Comparison of ENCODE assay signal across 8 cellular contexts in genomic region chr9:121599186-121599871, GRCh38. TPM values are rescaled to one million over a fixed set of nuclear protein-coding genes. Genes with fewer than 3 reads are reported as not detected.
A peak's percentile ranks its signal among the peaks of the same experiment; 100 is the strongest.
DNase-seq lines count a peak whose midpoint lies in the region; ATAC-seq and TF ChIP-seq lines count a peak whose summit lies in the region.

No MANE protein-coding gene starts in this region.

- no peak for TF ChIP-seq RAD21 in IMR-90 (IDR thresholded peaks at IDR 0.05; ENCODE audit: low read length)

- 0 out of 2 replicates have a peak overlapping the region, but pooled peaks have one; percentile 39 for H3K14ac ChIP-seq in IMR-90 (replicated peaks; ENCODE audit: low read depth, low read length)

- H3K4me1 ChIP-seq in IMR-90 (ENCODE audit: control insufficient read depth, insufficient read depth, low read length) (peaks cover 26% of the 10 kb centered on the region), uterus (no peaks in the 10 kb centered on the region)

- peak overlapping the region; percentile 58 for H2AK5ac ChIP-seq in IMR-90 (ENCODE audit: low read depth, low read length)

- no peak overlapping the region for H4K91ac ChIP-seq in IMR-90 (ENCODE audit: insufficient read depth, low read depth, low read length)

- BruUV-seq in IMR-90 (replicated peaks; lab: Mats Ljungman, UMichigan), result no TSS peak

- ATAC-seq in IMR-90 (ENCODE audit: low read depth), result peak; percentile 76
- no peak for ATAC-seq in HG02870 (IDR thresholded peaks at IDR 0.05; ENCODE audit: unreplicated experiment)

- no peak for TF ChIP-seq POLR2A in IMR-90 (IDR thresholded peaks at IDR 0.05; ENCODE audit: low read depth, low read length)
- peak in 1 of 2 donors; percentile 79 for TF ChIP-seq POLR2A in uterus (IDR thresholded peaks at IDR 0.05)

- DNase-seq in AG04450 (ENCODE audit: low read depth, low spot score) (no peak), IMR-90 (peak; percentile 26), ecto neural progenitor cell (ENCODE audit: low spot score) (peak; percentile 89), medulla oblongata (ENCODE audit: extremely low spot score) (peak; percentile 41), uterus (peak; percentile 80 to 85), OCI-M2 (lab: John Stamatoyannopoulos, UW; ENCODE audit: unreplicated experiment) (no peak)
- DNase-seq in stimulated activated CD8-positive, alpha-beta memory T cell treated with anti-CD3 and anti-CD28 coated beads, Interleukin-4, amount 100 ng/mL, for 48 hours, result no peak

- H3K9ac ChIP-seq in IMR-90 (ENCODE audit: low read depth, low read length), result peak overlapping the region; percentile 19

- H4K20me1 ChIP-seq in IMR-90 (ENCODE audit: insufficient read depth, low read length), result peaks cover 20% of the 10 kb centered on the region; the same call in 1 of the 2 replicates

- H3K4ac ChIP-seq in IMR-90 (ENCODE audit: low read depth, low read length), result peak overlapping the region; percentile 13; the same call in 1 of the 2 replicates

- POLR2A ChIA-PET in AG04450 (lab: Yijun Ruan, JAX), result interaction anchor here (1.6 to 2.5 kb wide), 2 partner anchors 32 to 42 kb away, joined by 4 to 9 read pairs; no protein-coding TSS in a partner anchor
- POLR2A ChIA-PET in IMR-90 (lab: Charles Lee; ENCODE audit: unreplicated experiment), result no interaction called here

- H3K27me3 ChIP-seq in AG04450 (ENCODE audit: control insufficient read depth, insufficient read depth, low read length) (peaks cover 10% of the 10 kb centered on the region), IMR-90 (ENCODE audit: control insufficient read depth, insufficient read depth, low read length) (peaks cover 3% of the 10 kb centered on the region; the same call in 1 of the 2 replicates), uterus (no peaks in the 10 kb centered on the region)

- H3K27ac ChIP-seq in AG04450 (ENCODE audit: low read depth, low read length) (peak overlapping the region; percentile 31), IMR-90 (ENCODE audit: insufficient read depth, low read length) (no peak overlapping the region; the same call in 1 of the 2 replicates), uterus (peak overlapping the region; percentile 85 to 94)

- 3% methylated on average over 39 of the region's 80 CpGs; no CpG with 5 or more reads in 1 of the 2 experiments for WGBS in IMR-90 (ENCODE audit: extremely low coverage in 2 of 2, insufficient read length in 1 of 2), 2 experiments

- H3K36me3 ChIP-seq in IMR-90 (ENCODE audit: control insufficient read depth, insufficient read depth, low read length) (no peaks in the 10 kb centered on the region), uterus (no peaks in the 10 kb centered on the region)

- no peak overlapping the region for H4K5ac ChIP-seq in IMR-90 (ENCODE audit: low read depth, low read length)

- peaks cover 4 to 11% of the 10 kb centered on the region in 2 experiments; a peak in 3 of 4 replicates for H3K79me1 ChIP-seq in IMR-90 (ENCODE audit: low read depth in 1 of 2, low read length in 2 of 2)

- H2BK15ac ChIP-seq in IMR-90 (ENCODE audit: low read depth, low read length), result 0 out of 3 replicates have a peak overlapping the region, but pooled peaks have one; percentile 37

- CTCF ChIA-PET in AG04450 (lab: Charles Lee), result interaction anchor here (0.9 to 1.8 kb wide), 6 partner anchors 32 to 391 kb away, joined by 4 to 6 read pairs (median 5); no protein-coding TSS in a partner anchor
- CTCF ChIA-PET in IMR-90 (lab: Yijun Ruan, JAX), result interaction anchor here (1.0 to 2.6 kb wide), 2 partner anchors 10 to 32 kb away, joined by 3 to 9 read pairs; no protein-coding TSS in a partner anchor

- H2BK120ac ChIP-seq in IMR-90 (ENCODE audit: low read depth, low read length), result peak overlapping the region; percentile 73

- no peaks in the 10 kb centered on the region; the same call in 1 of the 2 replicates for H3K9me3 ChIP-seq in AG04450 (ENCODE audit: control insufficient read depth, insufficient read depth, low read length)
- no peaks in the 10 kb centered on the region for H3K9me3 ChIP-seq in IMR-90 (ENCODE audit: control insufficient read depth, insufficient read depth, low read length)
- H3K9me3 ChIP-seq in uterus, result no peaks in the 10 kb centered on the region

- H3K4me2 ChIP-seq in IMR-90 (ENCODE audit: low read depth, low read length), result peak overlapping the region; percentile 81

- in situ Hi-C loops in IMR-90 (cut with MboI; ENCODE audit: low sequenced_read_pairs), result no loop called here

- intact Hi-C loops in IMR-90 (cut with micrococcal nuclease) (loop anchor here (2.0 kb wide), 1 partner anchor 43 kb away; no protein-coding TSS in a partner anchor), uterus (cut with DNase I; ENCODE audit: low total_unique reads) (no loop called here)

- dilution Hi-C loops in IMR-90 (cut with HindIII; ENCODE audit: low sequenced_read_pairs, unreplicated experiment), result no loop called here

- no peak overlapping the region for H2BK5ac ChIP-seq in IMR-90 (ENCODE audit: low read depth, low read length, poor library complexity, severe bottlenecking)

- peak overlapping the region in 1 of 2 experiments; percentile 35; a peak in 2 of 4 replicates for H4K8ac ChIP-seq in IMR-90 (ENCODE audit: low read depth in 2 of 2, low read length in 2 of 2)

- no peak overlapping the region for H3K56ac ChIP-seq in IMR-90 (ENCODE audit: extremely low read depth, insufficient read depth, low read length)

- H2AK9ac ChIP-seq in IMR-90 (replicated peaks; ENCODE audit: low read depth, low read length, poor library complexity), result peak overlapping the region; percentile 8

- no peak overlapping the region for H3K18ac ChIP-seq in IMR-90 (ENCODE audit: low read depth, low read length)

- TF ChIP-seq CTCF in AG04450 (IDR thresholded peaks at IDR 0.05; ENCODE audit: low read depth, low read length), result no peak
- TF ChIP-seq CTCF in IMR-90 (conservative IDR thresholded peaks at IDR 0.05; ENCODE audit: low read depth, low read length), result no peak
- TF ChIP-seq CTCF in uterus (IDR thresholded peaks at IDR 0.05), result peak in 1 of 4 experiments; percentile 18

- no peak overlapping the region for H2BK20ac ChIP-seq in IMR-90 (ENCODE audit: low read depth, low read length)

- H3K4me3 ChIP-seq in AG04450 (ENCODE audit: low read depth, low read length), result peak overlapping the region; percentile 58
- peak overlapping the region; percentile 38 for H3K4me3 ChIP-seq in IMR-90 (ENCODE audit: insufficient read depth, low read depth, low read length)
- peak overlapping the region; percentile 54 to 88 for H3K4me3 ChIP-seq in uterus

- H2AFZ ChIP-seq in IMR-90 (replicated peaks; ENCODE audit: low read length, poor library complexity), result peak overlapping the region; percentile 83

- H3K9me1 ChIP-seq in IMR-90 (ENCODE audit: insufficient read depth, low read length), result peaks cover 3% of the 10 kb centered on the region; the same call in 1 of the 2 replicates

- H3K23ac ChIP-seq in IMR-90 (ENCODE audit: low read depth, low read length), result 0 out of 2 replicates have a peak overlapping the region, but pooled peaks have one; percentile 66

TF ChIP-seq in IMR-90, 13 proteins besides CTCF, POLR2A, EP300 and RAD21:
- TF ChIP-seq MAZ (IDR thresholded peaks at IDR 0.05; ENCODE audit: borderline replicate concordance, low read depth, low read length) (no peak), ELK1 (IDR thresholded peaks at IDR 0.05; ENCODE audit: borderline replicate concordance, low read depth, low read length) (no peak), NFE2L2 (IDR thresholded peaks at IDR 0.05; ENCODE audit: low read depth, low read length) (no peak), BHLHE40 (IDR thresholded peaks at IDR 0.05; ENCODE audit: low read depth, low read length) (no peak), RCOR1 (IDR thresholded peaks at IDR 0.05; ENCODE audit: insufficient replicate concordance, low read length) (no peak), USF2 (IDR thresholded peaks at IDR 0.05; ENCODE audit: low read depth, low read length) (no peak), RFX5 (IDR thresholded peaks at IDR 0.05; ENCODE audit: low read depth, low read length) (no peak), FOS (IDR thresholded peaks at IDR 0.05; ENCODE audit: low read depth, low read length) (no peak), MXI1 (IDR thresholded peaks at IDR 0.05; ENCODE audit: borderline replicate concordance, low read depth, low read length) (no peak), CEBPB (IDR thresholded peaks at IDR 0.05; ENCODE audit: low read depth, low read length) (no peak), MAFK (IDR thresholded peaks at IDR 0.05; ENCODE audit: low read depth, low read length) (no peak), CHD1 (IDR thresholded peaks at IDR 0.05; ENCODE audit: low read depth, low read length) (no peak), SMC3 (IDR thresholded peaks at IDR 0.05; ENCODE audit: low read depth, low read length) (no peak)

RNA-seq across cellular contexts. Expression of gene DAB2IP, which starts 52.1 kb away (rescaled TPM):
- polyA plus RNA-seq in AG04450 (2011; rRNA removed) (20.4 and 20.5 TPM in 2 replicates), IMR-90 (2012; rRNA removed) (17.2 and 20.4 TPM in 2 replicates)
- polyA minus RNA-seq in AG04450 (2011; rRNA and poly(A)+ RNA removed), result 46.7 and 48.5 TPM in 2 replicates
- total RNA-seq in IMR-90 (2012; rRNA removed) (5.6 and 6.1 TPM in 2 replicates), uterus (100 to 1,000 TPM in 1 of 4 donors, 10 to 100 TPM in 3; 22.0 to 139 (median 31.6) TPM)
- polyA plus RNA-seq in IMR-90 (2012; cell fraction: cytosol; rRNA removed), result 12.2 and 16.5 TPM in 2 replicates
- 27.8 and 42.5 TPM in 2 replicates for polyA plus RNA-seq in IMR-90 (2012; cell fraction: nucleus; rRNA removed; ENCODE audit: low replicate concordance)

Comparison
In these comparisons a context has a peak if more than half of its experiments do, and no peak if none do; other contexts are left out.
1. DNase-seq: peak in IMR-90 (single experiment), ecto neural progenitor cell (single experiment), medulla oblongata (single experiment) and uterus (2 of 2); none in AG04450 (single experiment), stimulated activated CD8-positive, alpha-beta memory T cell treated with anti-CD3 and anti-CD28 coated beads, Interleukin-4, amount 100 ng/mL, for 48 hours (single experiment) and OCI-M2 (single experiment).
2. Peak in every context shown above with its lines, with median percentiles within 50 percentile points of each other: H3K4me3 ChIP-seq.